9 cellular contexts compared by ENCODE assay signal in genomic region chr10:103470755-103471653, GRCh38. TPM values are rescaled to one million over a fixed set of nuclear protein-coding genes. Genes with fewer than 3 reads are reported as not detected.
DNase-seq lines count a peak whose midpoint lies in the region; ATAC-seq and TF ChIP-seq lines count a peak whose summit lies in the region.
"Had no signal": no experiment of that assay in that cellular context is flagged by ENCODE, and none has a peak within 500 bp of the region (broad histone marks: within the 10 kb centered on the region; RNA-seq: fewer than 3 reads in every experiment).

No MANE protein-coding gene starts in this region.

- no peak overlapping the region for H3K4me3 ChIP-seq in body of pancreas
- H3K4me3 ChIP-seq: tibial nerve had no signal

- peak in 1 of 3 donors; percentile 4 for TF ChIP-seq POLR2A in body of pancreas (IDR thresholded peaks at IDR 0.05)

- H3K27ac Mint-ChIP-seq in mesothelial cell of epicardium: no peak overlapping the region

- 57 to 62% methylated on average over 14 of the region's 14 CpGs for WGBS in body of pancreas, 2 donors

- intact Hi-C loops in body of pancreas (cut with DNase I): no loop called here

- TF ChIP-seq CTCF in body of pancreas (IDR thresholded peaks at IDR 0.05) (no peak), mesothelial cell of epicardium (IDR thresholded peaks at IDR 0.05; ENCODE audit: unreplicated experiment) (no peak)

- DNase-seq in AML-193 (lab: John Stamatoyannopoulos, UW): peak; percentile 78 to 87
- peak; percentile 62 for DNase-seq in T-helper 9 cell
- peak in 2 of 4 donors; percentile 34 to 61 for DNase-seq in body of pancreas
- DNase-seq in stimulated activated CD4-positive, alpha-beta T cell treated with anti-CD3 and anti-CD28 coated beads, Interleukin-12 subunit alpha, Interleukin-12 subunit beta, amount 100 ng/mL, for 48 hours (ENCODE audit: low read depth in 2 of 3, low spot score in 1 of 3): peak; percentile 43 to 53 (median 50)
- no peak for DNase-seq in mesothelial cell of epicardium (ENCODE audit: low spot score in 2 of 2, unreplicated experiment in 2 of 2)
- no peak for DNase-seq in NCI-H748 treated with DMSO at 0.1 percent for 48 hours (lab: John Stamatoyannopoulos, UW)

- H3K27me3 ChIP-seq in body of pancreas: no peaks in the 10 kb centered on the region
- H3K27me3 ChIP-seq: tibial nerve had no signal

- no peaks in the 10 kb centered on the region for H3K9me3 ChIP-seq in body of pancreas
- H3K9me3 ChIP-seq: tibial nerve had no signal

- H3K36me3 ChIP-seq in body of pancreas (replicated peaks in 1 of 2; ENCODE audit: insufficient read depth in 1 of 2, low read depth in 2 of 2): no peaks in the 10 kb centered on the region
- H3K36me3 ChIP-seq: tibial nerve had no signal

- ATAC-seq in GM19438 (IDR thresholded peaks at IDR 0.05; ENCODE audit: low read depth, unreplicated experiment) (peak; percentile 73), HG03439 (IDR thresholded peaks at IDR 0.05; ENCODE audit: unreplicated experiment) (peak; percentile 64), body of pancreas (peak; percentile 50)

- H3K27ac ChIP-seq in body of pancreas: peak overlapping the region in 1 of 4 donors; percentile 35

- no peak overlapping the region for H3K4me3 Mint-ChIP-seq in mesothelial cell of epicardium

- H3K4me1 Mint-ChIP-seq in mesothelial cell of epicardium: peaks cover 9% of the 10 kb centered on the region

- H3K9me3 Mint-ChIP-seq in mesothelial cell of epicardium: no peaks in the 10 kb centered on the region

- no peaks in the 10 kb centered on the region for H3K4me1 ChIP-seq in body of pancreas

- H3K36me3 Mint-ChIP-seq in mesothelial cell of epicardium: no peaks in the 10 kb centered on the region

- H3K27me3 Mint-ChIP-seq in mesothelial cell of epicardium (ENCODE audit: low read depth): peaks cover 14% of the 10 kb centered on the region

RNA-seq across cellular contexts. Expression of gene CALHM3, which starts 8.0 kb away (rescaled TPM):
- total RNA-seq in body of pancreas (under 1 TPM in 1 of 2 donors, not detected in 1; 0.52 TPM), mesothelial cell of epicardium (not detected in 3 replicates)
- total RNA-seq: tibial nerve had no signal

RNA-seq across cellular contexts. Expression of gene CALHM1, which starts 12.3 kb away (rescaled TPM):
- not detected for total RNA-seq in body of pancreas
- not detected in 3 replicates for total RNA-seq in mesothelial cell of epicardium
- total RNA-seq: tibial nerve had no signal

RNA-seq across cellular contexts. Expression of gene CALHM2, which starts 18.8 kb away (rescaled TPM):
- total RNA-seq in body of pancreas (10 to 100 TPM; 11.4 to 17.8 TPM), mesothelial cell of epicardium (4.3 to 6.0 TPM (median 5.6 TPM) in 3 replicates)

RNA-seq across cellular contexts. Expression of gene NEURL1, which starts 22.5 kb away (rescaled TPM):
- 10 to 100 TPM; 25.1 to 25.7 TPM for total RNA-seq in body of pancreas
- 0.40 to 0.88 TPM (median 0.54 TPM) in 3 replicates for total RNA-seq in mesothelial cell of epicardium

Comparison
In these comparisons a context has a peak if more than half of its experiments do, and no peak if none do; other contexts are left out.
1. DNase-seq: peak in AML-193 (2 of 2), T-helper 9 cell (single experiment) and stimulated activated CD4-positive, alpha-beta T cell treated with anti-CD3 and anti-CD28 coated beads, Interleukin-12 subunit alpha, Interleukin-12 subunit beta, amount 100 ng/mL, for 48 hours (3 of 3); none in mesothelial cell of epicardium (0 of 2) and NCI-H748 treated with DMSO at 0.1 percent for 48 hours (single experiment).
2. Peak in every context shown above with its lines, with median percentiles within 50 percentile points of each other: ATAC-seq.